Comparison of ENCODE assay signal across 19 cellular contexts in genomic region chr9:28927711-28928110, GRCh38.
"Had no signal": no experiment of that assay in that cellular context is flagged by ENCODE, and none has a peak within 500 bp of the region (broad histone marks: within the 10 kb centered on the region; RNA-seq: fewer than 3 reads in every experiment).

No MANE protein-coding gene starts in this region.

- DNase-seq: activated CD4-positive, alpha-beta T cell treated with anti-CD3 and anti-CD28 coated beads for 48 hours; activated CD4-positive, CD25-positive, alpha-beta regulatory T cell; activated CD8-positive, alpha-beta T cell treated with anti-CD3 and anti-CD28 coated beads for 36 hours; activated naive CD4-positive, alpha-beta T cell treated with anti-CD3 and anti-CD28 coated beads for 36 hours; activated T-cell treated with anti-CD3 and anti-CD28 coated beads, Interleukin-2, amount 50 U/mL, for 24 hours; body of pancreas; central memory CD4-positive, alpha-beta T cell; dorsolateral prefrontal cortex; heart left ventricle; left cardiac atrium; natural killer cell; pancreas; stimulated activated CD4-positive, alpha-beta T cell treated with anti-CD3 and anti-CD28 coated beads, Interleukin-4, amount 100 ng/mL, for 24 hours; stomach; T-helper 9 cell; testis; upper lobe of right lung had no signal

- H3K4me1 Mint-ChIP-seq: stimulated activated effector memory CD8-positive, alpha-beta T cell treated with anti-CD3 and anti-CD28 coated beads, Interleukin-12 subunit alpha, Interleukin-12 subunit beta, amount 100 ng/mL, for 72 hours had no signal

- H3K27ac Mint-ChIP-seq: activated CD8-positive, alpha-beta T cell treated with anti-CD3 and anti-CD28 coated beads for 36 hours; activated naive CD4-positive, alpha-beta T cell treated with anti-CD3 and anti-CD28 coated beads for 36 hours; activated T-cell treated with anti-CD3 and anti-CD28 coated beads, Interleukin-2, amount 50 U/mL, for 24 hours; natural killer cell; stimulated activated effector memory CD8-positive, alpha-beta T cell treated with anti-CD3 and anti-CD28 coated beads, Interleukin-12 subunit alpha, Interleukin-12 subunit beta, amount 100 ng/mL, for 72 hours had no signal

- H3K27me3 ChIP-seq: body of pancreas, dorsolateral prefrontal cortex, heart left ventricle, pancreas, stomach, testis, upper lobe of right lung had no signal

- H3K4me3 ChIP-seq: body of pancreas, dorsolateral prefrontal cortex, heart left ventricle, pancreas, stomach, testis, upper lobe of right lung had no signal

- H3K27ac ChIP-seq: body of pancreas, dorsolateral prefrontal cortex, heart left ventricle, pancreas, stomach, testis, upper lobe of right lung had no signal

- H3K4me3 Mint-ChIP-seq: activated CD8-positive, alpha-beta T cell treated with anti-CD3 and anti-CD28 coated beads for 36 hours; activated naive CD4-positive, alpha-beta T cell treated with anti-CD3 and anti-CD28 coated beads for 36 hours; activated T-cell treated with anti-CD3 and anti-CD28 coated beads, Interleukin-2, amount 50 U/mL, for 24 hours; natural killer cell; stimulated activated effector memory CD8-positive, alpha-beta T cell treated with anti-CD3 and anti-CD28 coated beads, Interleukin-12 subunit alpha, Interleukin-12 subunit beta, amount 100 ng/mL, for 72 hours had no signal

- H3K4me1 ChIP-seq: body of pancreas, heart left ventricle, pancreas, stomach, testis, upper lobe of right lung had no signal

- H3K36me3 Mint-ChIP-seq: natural killer cell; stimulated activated effector memory CD8-positive, alpha-beta T cell treated with anti-CD3 and anti-CD28 coated beads, Interleukin-12 subunit alpha, Interleukin-12 subunit beta, amount 100 ng/mL, for 72 hours had no signal

- H3K36me3 ChIP-seq: heart left ventricle, pancreas, stomach, upper lobe of right lung had no signal

- H3K9me3 ChIP-seq: body of pancreas, heart left ventricle, pancreas, stomach, testis, upper lobe of right lung had no signal

- H3K27me3 Mint-ChIP-seq: activated CD8-positive, alpha-beta T cell treated with anti-CD3 and anti-CD28 coated beads for 36 hours; activated T-cell treated with anti-CD3 and anti-CD28 coated beads, Interleukin-2, amount 50 U/mL, for 24 hours had no signal

- H3K9me3 Mint-ChIP-seq: activated naive CD4-positive, alpha-beta T cell treated with anti-CD3 and anti-CD28 coated beads for 36 hours had no signal

- ATAC-seq: activated CD8-positive, alpha-beta T cell treated with anti-CD3 and anti-CD28 coated beads for 36 hours; body of pancreas; heart left ventricle; left cardiac atrium; natural killer cell; pancreas; sciatic nerve; stimulated activated effector memory CD8-positive, alpha-beta T cell treated with anti-CD3 and anti-CD28 coated beads, Interleukin-12 subunit alpha, Interleukin-12 subunit beta, amount 100 ng/mL, for 72 hours; upper lobe of right lung had no signal
